Comparison of ENCODE assay signal across 13 cellular contexts in the genomic region with DNA sequence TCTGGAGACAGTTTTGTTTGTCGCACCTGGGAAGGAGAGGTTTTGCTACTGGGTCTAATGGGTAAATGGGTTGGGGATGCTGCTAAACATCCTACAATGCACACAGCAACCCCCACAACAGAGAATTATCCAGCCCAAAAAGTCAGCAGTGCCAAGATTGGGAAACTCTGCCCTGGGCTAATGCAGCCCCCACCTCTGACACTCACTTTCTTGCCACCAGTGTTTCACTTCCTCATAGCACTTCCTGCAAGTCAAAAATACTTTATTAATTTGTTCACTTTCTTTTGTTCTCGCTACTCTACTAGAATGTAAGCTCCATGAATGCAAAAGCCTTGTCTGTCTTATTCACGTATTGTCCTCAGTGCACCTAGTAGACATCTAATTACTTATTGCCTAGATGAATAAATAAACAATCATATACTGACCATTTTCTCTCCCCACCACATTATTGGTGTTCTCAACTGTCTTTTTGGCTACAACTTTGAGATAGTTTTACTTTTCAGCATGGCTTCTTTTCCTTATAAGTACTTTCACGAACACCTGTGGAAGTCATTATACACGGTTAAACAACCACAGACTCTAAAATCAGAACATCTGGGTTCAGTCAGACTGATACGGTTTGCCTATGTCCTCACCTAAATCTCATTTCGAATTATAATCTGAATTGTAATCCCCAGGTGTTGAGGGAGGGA.
A peak's percentile ranks its signal among the peaks of the same experiment; 100 is the strongest.
DNase-seq lines count a peak whose midpoint lies in the region; ATAC-seq, FAIRE-seq and TF ChIP-seq lines count a peak whose summit lies in the region.
"Had no signal": no experiment of that assay in that cellular context is flagged by ENCODE, and none has a peak within 500 bp of the region (broad histone marks: within the 10 kb centered on the region; RNA-seq: fewer than 3 reads in every experiment).

No MANE protein-coding gene starts in this region.

- H3K4me3 ChIP-seq in OCI-LY7 (ENCODE audit: low read depth, low read length, poor library complexity, severe bottlenecking): peak overlapping the region; percentile 55
- H3K4me3 ChIP-seq: adrenal gland, prostate gland had no signal

- H3K4me1 ChIP-seq in OCI-LY7 (ENCODE audit: insufficient read depth, low read length, poor library complexity, severe bottlenecking): peaks cover 67% of the 10 kb centered on the region
- H3K4me1 ChIP-seq: adrenal gland, prostate gland had no signal

- no peak for TF ChIP-seq CTCF in OCI-LY7 (conservative IDR thresholded peaks at IDR 0.05; ENCODE audit: low read length)

- peaks cover 5% of the 10 kb centered on the region for H3K36me3 ChIP-seq in OCI-LY7 (ENCODE audit: insufficient read depth, low read length)
- H3K36me3 ChIP-seq: adrenal gland, prostate gland had no signal

- POLR2A ChIA-PET in OCI-LY7 (lab: Charles Lee): interaction anchor here (1.0 kb wide), 1 partner anchor 45 kb away, joined by 3 read pairs; no protein-coding TSS in a partner anchor

- no peak for DNase-seq in GM12891 (ENCODE audit: insufficient read length, low spot score)
- DNase-seq in OCI-LY7 (ENCODE audit: low spot score): peak; percentile 87
- no peak for DNase-seq in hippocampal formation (lab: John Stamatoyannopoulos, UW)
- DNase-seq in glomerular visceral epithelial cell (ENCODE audit: extremely low spot score): no peak
- DNase-seq in left lobe of liver (ENCODE audit: low spot score): no peak
- DNase-seq: activated CD8-positive, alpha-beta memory T cell treated with anti-CD3 and anti-CD28 coated beads for 24 hours; adrenal gland; mammary epithelial cell had no signal

- no peaks in the 10 kb centered on the region for H4K20me1 ChIP-seq in OCI-LY7 (ENCODE audit: insufficient read depth, low read length)

- H3K9me2 ChIP-seq in OCI-LY7 (ENCODE audit: insufficient read depth, low read length): no peaks in the 10 kb centered on the region

- ATAC-seq in GM21367 (IDR thresholded peaks at IDR 0.05; ENCODE audit: unreplicated experiment): peak; percentile 69
- peak; percentile 88 for ATAC-seq in HG03175 (IDR thresholded peaks at IDR 0.05; ENCODE audit: unreplicated experiment)
- no peak for ATAC-seq in SK-N-SH treated with all-trans-retinoic acid at 6 μM for 48 hours
- ATAC-seq in left lobe of liver: no peak

- H3K4me2 ChIP-seq in OCI-LY7 (ENCODE audit: low read length): peak overlapping the region; percentile 76

- TF ChIP-seq POLR2A in GM12891 (IDR thresholded peaks at IDR 0.05; ENCODE audit: low read depth, low read length): no peak

- intact Hi-C loops in OCI-LY7 (cut with micrococcal nuclease; ENCODE audit: unreplicated experiment): loop anchor here (2.0 to 10.0 kb wide), 4 partner anchors 82 to 710 kb away; a partner anchor contains a TSS

- peaks cover 22% of the 10 kb centered on the region; the same call in 1 of the 2 replicates for H3K9me3 ChIP-seq in OCI-LY7 (ENCODE audit: low read length)
- H3K9me3 ChIP-seq: adrenal gland, prostate gland had no signal

- peak overlapping the region; percentile 95 for H3K27ac ChIP-seq in OCI-LY7 (ENCODE audit: low read depth, low read length, poor library complexity, severe bottlenecking)
- H3K27ac ChIP-seq: adrenal gland, prostate gland had no signal

- H2AFZ ChIP-seq in OCI-LY7 (ENCODE audit: low read length): peak overlapping the region; percentile 59

- FAIRE-seq in GM12891 (lab: Jason Lieb, UNC): no peak
- FAIRE-seq: H54 had no signal

- H3K79me2 ChIP-seq in OCI-LY7 (ENCODE audit: insufficient read depth, low read depth, low read length): no peaks in the 10 kb centered on the region

- CTCF ChIA-PET in OCI-LY7 (lab: Charles Lee; ENCODE audit: unreplicated experiment): no interaction called here

- BruUV-seq in OCI-LY7 (replicated peaks; lab: Mats Ljungman, UMichigan): no TSS peak

TF ChIP-seq in GM12891, 5 proteins besides CTCF, POLR2A, EP300 and RAD21:
- peak; percentile 87 for TF ChIP-seq SPI1 (IDR thresholded peaks at IDR 0.05; ENCODE audit: low read depth, low read length)
- TF ChIP-seq POLR2AphosphoS5 (IDR thresholded peaks at IDR 0.05; ENCODE audit: low read depth, low read length): no peak

TF ChIP-seq in SK-N-SH treated with all-trans-retinoic acid at 6 μM for 48 hours, 23 proteins besides CTCF, POLR2A, EP300 and RAD21:
- TF ChIP-seq, protein P1, sequence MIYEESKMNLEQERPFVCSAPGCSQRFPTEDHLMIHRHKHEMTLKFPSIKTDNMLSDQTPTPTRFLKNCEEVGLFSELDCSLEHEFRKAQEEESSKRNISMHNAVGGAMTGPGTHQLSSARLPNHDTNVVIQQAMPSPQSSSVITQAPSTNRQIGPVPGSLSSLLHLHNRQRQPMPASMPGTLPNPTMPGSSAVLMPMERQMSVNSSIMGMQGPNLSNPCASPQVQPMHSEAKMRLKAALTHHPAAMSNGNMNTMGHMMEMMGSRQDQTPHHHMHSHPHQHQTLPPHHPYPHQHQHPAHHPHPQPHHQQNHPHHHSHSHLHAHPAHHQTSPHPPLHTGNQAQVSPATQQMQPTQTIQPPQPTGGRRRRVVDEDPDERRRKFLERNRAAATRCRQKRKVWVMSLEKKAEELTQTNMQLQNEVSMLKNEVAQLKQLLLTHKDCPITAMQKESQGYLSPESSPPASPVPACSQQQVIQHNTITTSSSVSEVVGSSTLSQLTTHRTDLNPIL (CRISPR knock-in tag; IDR thresholded peaks at IDR 0.05; ENCODE audit: low read depth): no peak
- TF ChIP-seq RARB (CRISPR knock-in tag; IDR thresholded peaks at IDR 0.05) (no peak), ZFP3 (CRISPR knock-in tag; IDR thresholded peaks at IDR 0.05) (no peak), BACH2 (CRISPR knock-in tag; IDR thresholded peaks at IDR 0.05; ENCODE audit: borderline replicate concordance) (no peak), GLIS3 (CRISPR knock-in tag; IDR thresholded peaks at IDR 0.05) (no peak), ZNF8 (CRISPR knock-in tag; IDR thresholded peaks at IDR 0.05) (no peak)

Comparison
In these comparisons a context has a peak if more than half of its experiments do, and no peak if none do; other contexts are left out.
1. ATAC-seq: peak in GM21367 (single experiment) and HG03175 (single experiment); none in SK-N-SH treated with all-trans-retinoic acid at 6 μM for 48 hours (single experiment) and left lobe of liver (single experiment).